ENCODE assay signal across 9 cellular contexts in the genomic region with DNA sequence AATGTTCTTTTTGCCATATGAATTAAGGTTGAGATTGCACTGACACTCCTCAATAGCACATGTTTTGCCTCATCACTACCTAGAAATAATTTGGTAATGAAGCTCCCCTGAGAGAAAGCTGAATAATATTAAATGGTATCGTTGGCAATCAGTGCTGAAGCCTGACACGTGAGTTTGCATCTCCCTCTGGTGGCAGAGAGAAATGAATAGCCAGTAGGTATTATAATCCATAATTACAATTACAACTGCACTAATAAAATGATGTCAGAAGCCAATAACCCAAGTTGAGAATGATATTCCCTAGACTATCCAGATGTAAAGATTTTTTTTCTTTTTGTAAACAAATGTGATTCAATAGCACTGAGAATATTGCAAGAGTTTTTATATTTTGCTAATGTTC.
A peak's percentile ranks its signal among the peaks of the same experiment; 100 is the strongest.
DNase-seq lines count a peak whose midpoint lies in the region; ATAC-seq, FAIRE-seq and TF ChIP-seq lines count a peak whose summit lies in the region.
"Had no signal": no experiment of that assay in that cellular context is flagged by ENCODE, and none has a peak within 500 bp of the region (broad histone marks: within the 10 kb centered on the region; RNA-seq: fewer than 3 reads in every experiment).

No MANE protein-coding gene starts in this region.

- H3K27ac ChIP-seq in PC-3 (ENCODE audit: low read length) (no peak overlapping the region), ascending aorta (no peak overlapping the region)

- H3F3A ChIP-seq in PC-3 (ENCODE audit: low read length, unreplicated experiment): no peaks in the 10 kb centered on the region

- no peak overlapping the region for H3K27ac Mint-ChIP-seq in nephron

- no peak overlapping the region for H3K4me2 ChIP-seq in PC-3 (ENCODE audit: low read length)

- H3K9ac ChIP-seq in PC-3 (ENCODE audit: low read length): no peak overlapping the region

- peak; percentile 28; the same call in 1 of the 2 replicates for TF ChIP-seq CTCF in PC-3 (conservative IDR thresholded peaks at IDR 0.05; ENCODE audit: low read depth, low read length)
- peak in 2 of 3 experiments; percentile 28 to 45 for TF ChIP-seq CTCF in nephron (IDR thresholded peaks at IDR 0.05; ENCODE audit: unreplicated experiment in 3 of 3)
- no peak for TF ChIP-seq CTCF in ascending aorta (IDR thresholded peaks at IDR 0.05)

- DNase-seq in NCI-H1436 (lab: John Stamatoyannopoulos, UW) (peak; percentile 34), NCI-H1436 treated with DMSO at 0.1 percent for 48 hours (lab: John Stamatoyannopoulos, UW) (no peak), PC-3 (no peak), RCC 7860 (ENCODE audit: low spot score) (no peak), ascending aorta (ENCODE audit: low spot score in 2 of 2) (no peak)
- DNase-seq: stimulated activated CD4-positive, alpha-beta T cell treated with anti-CD3 and anti-CD28 coated beads, Interleukin-2, amount 100 ng/mL, for 48 hours had no signal

- no peaks in the 10 kb centered on the region for H3K27me3 ChIP-seq in PC-3 (ENCODE audit: low read length)
- H3K27me3 ChIP-seq in ascending aorta: no peaks in the 10 kb centered on the region

- intact Hi-C loops in PC-3 (cut with micrococcal nuclease): loop anchor here (5.0 kb wide), 1 partner anchor 120 kb away; no protein-coding TSS in a partner anchor
- intact Hi-C loops in ascending aorta (cut with DNase I): no loop called here

- peaks cover 8% of the 10 kb centered on the region for H3K9me3 Mint-ChIP-seq in nephron

- no peak for FAIRE-seq in RCC 7860 (lab: Jason Lieb, UNC)

- H3K4me3 ChIP-seq in PC-3 (ENCODE audit: low read length) (no peak overlapping the region), ascending aorta (no peak overlapping the region)

- 0 out of 2 replicates have a peak, but pooled peaks cover 4% of the 10 kb centered on the region for H3K9me3 ChIP-seq in PC-3 (ENCODE audit: low read length)
- H3K9me3 ChIP-seq in ascending aorta: peaks cover 0 to 3% of the 10 kb centered on the region in 2 donors

- no peak overlapping the region for H2AFZ ChIP-seq in PC-3 (ENCODE audit: low read length)

- no peaks in the 10 kb centered on the region for H3K4me1 Mint-ChIP-seq in nephron

- no peaks in the 10 kb centered on the region for H3K36me3 ChIP-seq in PC-3 (ENCODE audit: low read depth, low read length)
- no peaks in the 10 kb centered on the region for H3K36me3 ChIP-seq in ascending aorta

- CTCF ChIA-PET in PC-3 (lab: Charles Lee): no interaction called here

- no TSS peak for BruUV-seq in PC-3 (replicated peaks; lab: Mats Ljungman, UMichigan)

- no peak overlapping the region for H3K4me3 Mint-ChIP-seq in nephron

- no peaks in the 10 kb centered on the region for H3K9me2 ChIP-seq in PC-3 (replicated peaks; ENCODE audit: low read length)

- H3K27me3 Mint-ChIP-seq in nephron (ENCODE audit: low read depth): no peaks in the 10 kb centered on the region

- H3K79me2 ChIP-seq in PC-3 (ENCODE audit: low read length): no peaks in the 10 kb centered on the region

- ATAC-seq in HG03432 (IDR thresholded peaks at IDR 0.05; ENCODE audit: unreplicated experiment) (peak; percentile 77), PC-3 (no peak), HG03095 (IDR thresholded peaks at IDR 0.05; ENCODE audit: unreplicated experiment) (no peak)

- no peaks in the 10 kb centered on the region for H3K4me1 ChIP-seq in PC-3 (ENCODE audit: insufficient read depth, low read length)
- no peaks in the 10 kb centered on the region for H3K4me1 ChIP-seq in ascending aorta

- POLR2A ChIA-PET in PC-3 (lab: Charles Lee; ENCODE audit: unreplicated experiment): no interaction called here

- H4K20me1 ChIP-seq in PC-3 (ENCODE audit: low read length): no peaks in the 10 kb centered on the region

- H3K36me3 Mint-ChIP-seq in nephron (ENCODE audit: low read depth): no peaks in the 10 kb centered on the region

Comparison
In these comparisons a context has a peak if more than half of its experiments do, and no peak if none do; other contexts are left out.
1. CTCF ChIP-seq: peak in PC-3 (single experiment) and nephron (2 of 3); none in ascending aorta (0 of 3).